ENCODE assay signal across 10 cellular contexts in the genomic region with DNA sequence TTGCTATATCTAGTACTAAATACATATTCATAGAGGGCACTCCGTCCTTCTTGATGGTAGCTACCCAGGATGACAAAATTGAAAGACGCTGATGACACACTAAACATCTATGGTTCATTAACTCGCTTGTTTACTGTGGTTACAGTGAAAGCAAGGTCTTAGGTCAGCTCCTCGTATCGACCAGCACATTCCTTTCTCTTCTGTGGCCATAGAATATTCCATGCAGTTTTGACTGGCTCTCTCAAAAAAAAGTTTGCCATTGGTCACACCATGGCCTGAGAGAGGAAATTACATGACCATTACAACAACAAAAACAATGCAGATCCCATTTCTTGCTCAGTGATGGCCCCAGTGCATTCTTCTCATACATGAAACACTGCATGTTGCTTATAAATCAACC.
DNase-seq lines count a peak whose midpoint lies in the region; ATAC-seq and TF ChIP-seq lines count a peak whose summit lies in the region.
"Had no signal": no experiment of that assay in that cellular context is flagged by ENCODE, and none has a peak within 500 bp of the region (broad histone marks: within the 10 kb centered on the region; RNA-seq: fewer than 3 reads in every experiment).

No MANE protein-coding gene starts in this region.

- H3K14ac ChIP-seq in IMR-90 (replicated peaks; ENCODE audit: low read depth, low read length) = no peak overlapping the region
- H3K14ac ChIP-seq in mesenchymal stem cell (ENCODE audit: low read length in 2 of 2) = no peak overlapping the region

- no peak for TF ChIP-seq CTCF in IMR-90 (conservative IDR thresholded peaks at IDR 0.05; ENCODE audit: low read depth, low read length)

- H4K8ac ChIP-seq in IMR-90 (ENCODE audit: low read depth in 2 of 2, low read length in 2 of 2) = peak overlapping the region in 1 of 2 experiments; percentile 64; a peak in 1 of 4 replicates
- H4K8ac ChIP-seq in mesenchymal stem cell (ENCODE audit: low read length) = no peak overlapping the region

- H2AFZ ChIP-seq in IMR-90 (replicated peaks; ENCODE audit: low read length, poor library complexity) (no peak overlapping the region), mesenchymal stem cell (ENCODE audit: low read depth, low read length) (no peak overlapping the region)

- H2AK9ac ChIP-seq in IMR-90 (replicated peaks; ENCODE audit: low read depth, low read length, poor library complexity) = no peak overlapping the region

- in situ Hi-C loops in IMR-90 (cut with MboI; ENCODE audit: low sequenced_read_pairs) = no loop called here
- in situ Hi-C loops in ACHN (cut with HindIII; ENCODE audit: low pct_ligation_motif_present, low pct_unique_long_range_greater_than_20kb, low sequenced_read_pairs) = no loop called here

- H2BK15ac ChIP-seq in IMR-90 (ENCODE audit: low read depth, low read length) = no peak overlapping the region
- no peak overlapping the region for H2BK15ac ChIP-seq in mesenchymal stem cell (ENCODE audit: low read depth, poor library complexity, severe bottlenecking)

- POLR2A ChIA-PET in IMR-90 (lab: Charles Lee; ENCODE audit: unreplicated experiment) = no interaction called here

- no CpG with 5 or more reads among the region's 5 CpGs for WGBS in IMR-90 (ENCODE audit: extremely low coverage in 2 of 2, insufficient read length in 1 of 2), 2 experiments
- WGBS in mesenchymal stem cell = 5% methylated on average over 5 of the region's 5 CpGs

- peak overlapping the region; percentile 22; the same call in 1 of the 2 replicates for H2BK20ac ChIP-seq in IMR-90 (ENCODE audit: low read depth, low read length)

- peak overlapping the region; percentile 13 for H2BK5ac ChIP-seq in IMR-90 (ENCODE audit: low read depth, low read length, poor library complexity, severe bottlenecking)
- no peak overlapping the region for H2BK5ac ChIP-seq in mesenchymal stem cell (ENCODE audit: low read depth, low read length, poor library complexity, severe bottlenecking)

- no peak overlapping the region for H2BK12ac ChIP-seq in mesenchymal stem cell (ENCODE audit: low read length in 2 of 2)

- H2BK120ac ChIP-seq in IMR-90 (ENCODE audit: low read depth, low read length) (peak overlapping the region; percentile 28; the same call in 1 of the 2 replicates), mesenchymal stem cell (ENCODE audit: low read depth, low read length) (no peak overlapping the region)

- DNase-seq in IMR-90 = peak; percentile 19
- peak; percentile 92 for DNase-seq in mesenchymal stem cell
- no peak for DNase-seq in NCI-H526 (lab: John Stamatoyannopoulos, UW)
- no peak for DNase-seq in NCI-H82 treated with DMSO at 0.1 percent for 48 hours (lab: John Stamatoyannopoulos, UW; ENCODE audit: unreplicated experiment)
- no peak for DNase-seq in ACHN
- no peak for DNase-seq in NCI-H2227 (lab: John Stamatoyannopoulos, UW; ENCODE audit: unreplicated experiment)
- DNase-seq: NCI-H446 treated with DMSO at 0.1 percent for 48 hours had no signal

- H3K4ac ChIP-seq in IMR-90 (ENCODE audit: low read depth, low read length) = peak overlapping the region; percentile 24; the same call in 1 of the 2 replicates
- no peak overlapping the region for H3K4ac ChIP-seq in mesenchymal stem cell (ENCODE audit: low read depth in 1 of 2, low read length in 2 of 2)

- H3K9me1 ChIP-seq in IMR-90 (ENCODE audit: insufficient read depth, low read length) = peaks cover 5% of the 10 kb centered on the region

- H3K23ac ChIP-seq in IMR-90 (ENCODE audit: low read depth, low read length) (no peak overlapping the region), mesenchymal stem cell (ENCODE audit: low read length in 2 of 2) (no peak overlapping the region)

- H3K36me3 ChIP-seq in IMR-90 (ENCODE audit: control insufficient read depth, insufficient read depth, low read length) (no peaks in the 10 kb centered on the region), mesenchymal stem cell (ENCODE audit: control insufficient read depth in 1 of 2, insufficient read depth in 2 of 2, low read depth in 1 of 2, low read length in 2 of 2) (no peaks in the 10 kb centered on the region)

- dilution Hi-C loops in IMR-90 (cut with HindIII; ENCODE audit: low sequenced_read_pairs, unreplicated experiment) = no loop called here

- CTCF ChIA-PET in IMR-90 (lab: Yijun Ruan, JAX) = interaction anchor here (0.6 to 0.8 kb wide), 3 partner anchors 62 to 235 kb away, joined by 3 read pairs; no protein-coding TSS in a partner anchor

- H4K5ac ChIP-seq in IMR-90 (ENCODE audit: low read depth, low read length) = no peak overlapping the region

- TF ChIP-seq POLR2A in IMR-90 (IDR thresholded peaks at IDR 0.05; ENCODE audit: low read depth, low read length) = no peak

- intact Hi-C loops in IMR-90 (cut with micrococcal nuclease) = loop anchor here (5.0 kb wide), 3 partner anchors 201 to 416 kb away; no protein-coding TSS in a partner anchor

- H3K27me3 ChIP-seq in IMR-90 (ENCODE audit: control insufficient read depth, insufficient read depth, low read length) = no peaks in the 10 kb centered on the region
- no peaks in the 10 kb centered on the region for H3K27me3 ChIP-seq in mesenchymal stem cell (ENCODE audit: control insufficient read depth in 1 of 2, insufficient read depth in 1 of 2, low read length in 2 of 2)

- H3K4me2 ChIP-seq in IMR-90 (ENCODE audit: low read depth, low read length) = no peak overlapping the region; the same call in 1 of the 2 replicates
- H3K4me2 ChIP-seq in mesenchymal stem cell (ENCODE audit: low read length, poor library complexity, severe bottlenecking) = peak overlapping the region; percentile 43

- no peak for TF ChIP-seq RAD21 in IMR-90 (IDR thresholded peaks at IDR 0.05; ENCODE audit: low read length)

- H2AK5ac ChIP-seq in IMR-90 (ENCODE audit: low read depth, low read length) (peak overlapping the region; percentile 68; the same call in 1 of the 2 replicates), mesenchymal stem cell (ENCODE audit: low read length, severe bottlenecking) (no peak overlapping the region)

- H4K91ac ChIP-seq in IMR-90 (ENCODE audit: insufficient read depth, low read depth, low read length) = no peak overlapping the region
- H4K91ac ChIP-seq in mesenchymal stem cell (ENCODE audit: low read length) = no peak overlapping the region

- H3K18ac ChIP-seq in IMR-90 (ENCODE audit: low read depth, low read length) (peak overlapping the region; percentile 74; the same call in 1 of the 2 replicates), mesenchymal stem cell (ENCODE audit: low read depth in 1 of 2, low read length in 2 of 2) (no peak overlapping the region)

- peaks cover 6% of the 10 kb centered on the region for H3K4me1 ChIP-seq in IMR-90 (ENCODE audit: control insufficient read depth, insufficient read depth, low read length)
- peaks cover 5% of the 10 kb centered on the region for H3K4me1 ChIP-seq in mesenchymal stem cell (ENCODE audit: control insufficient read depth, insufficient read depth, low read depth, low read length)

- no peak overlapping the region for H3K9ac ChIP-seq in IMR-90 (ENCODE audit: low read depth, low read length)
- no peak overlapping the region for H3K9ac ChIP-seq in mesenchymal stem cell (ENCODE audit: low read length)

- H3K4me3 ChIP-seq in IMR-90 (ENCODE audit: insufficient read depth, low read depth, low read length) = no peak overlapping the region
- H3K4me3 ChIP-seq in mesenchymal stem cell (ENCODE audit: insufficient read depth in 1 of 2, low read depth in 1 of 2, low read length in 2 of 2) = no peak overlapping the region

- H3K9me3 ChIP-seq in IMR-90 (ENCODE audit: control insufficient read depth, insufficient read depth, low read length) = no peaks in the 10 kb centered on the region
- H3K9me3 ChIP-seq in mesenchymal stem cell (ENCODE audit: control insufficient read depth, low read length) = no peaks in the 10 kb centered on the region

- peaks cover 0 to 6% of the 10 kb centered on the region in 2 experiments; a peak in 1 of 4 replicates for H3K79me1 ChIP-seq in IMR-90 (ENCODE audit: low read depth in 1 of 2, low read length in 2 of 2)
- H3K79me1 ChIP-seq in mesenchymal stem cell (replicated peaks; ENCODE audit: low read length, poor library complexity, severe bottlenecking) = no peaks in the 10 kb centered on the region

- ATAC-seq in GM19025 (IDR thresholded peaks at IDR 0.05; ENCODE audit: low read depth, unreplicated experiment) (peak; percentile 65), HG02798 (IDR thresholded peaks at IDR 0.05; ENCODE audit: poor library complexity, unreplicated experiment) (peak; percentile 66), IMR-90 (ENCODE audit: low read depth) (peak; percentile 58)

- H4K20me1 ChIP-seq in IMR-90 (ENCODE audit: insufficient read depth, low read length) = no peaks in the 10 kb centered on the region

- BruUV-seq in IMR-90 (replicated peaks; lab: Mats Ljungman, UMichigan) = no TSS peak

- no peak overlapping the region for H3K56ac ChIP-seq in IMR-90 (ENCODE audit: extremely low read depth, insufficient read depth, low read length)

- H3K27ac ChIP-seq in IMR-90 (ENCODE audit: insufficient read depth, low read length) (no peak overlapping the region), mesenchymal stem cell (ENCODE audit: low read length, poor library complexity, severe bottlenecking) (peak overlapping the region; percentile 26)
- H3K27ac ChIP-seq: HL-60 had no signal

TF ChIP-seq in IMR-90, 13 proteins besides CTCF, POLR2A, EP300 and RAD21:
- no peak for TF ChIP-seq MAFK (IDR thresholded peaks at IDR 0.05; ENCODE audit: low read depth, low read length)
- peak; percentile 40; the same call in 1 of the 2 replicates for TF ChIP-seq CEBPB (IDR thresholded peaks at IDR 0.05; ENCODE audit: low read depth, low read length)

Comparison
In these comparisons a context has a peak if more than half of its experiments do, and no peak if none do; other contexts are left out.
1. DNase-seq: peak in IMR-90 (single experiment) and mesenchymal stem cell (single experiment); none in NCI-H526 (0 of 2), NCI-H82 treated with DMSO at 0.1 percent for 48 hours (single experiment), ACHN (single experiment) and NCI-H2227 (single experiment).
2. Peak in every context shown above with its lines, with median percentiles within 50 percentile points of each other: ATAC-seq.